In genomic region chr5:143213851-143214363, GRCh38 we compare ENCODE assay signal across 10 cellular contexts.
DNase-seq lines count a peak whose midpoint lies in the region; ATAC-seq, FAIRE-seq and TF ChIP-seq lines count a peak whose summit lies in the region.
"Had no signal": no experiment of that assay in that cellular context is flagged by ENCODE, and none has a peak within 500 bp of the region (broad histone marks: within the 10 kb centered on the region; RNA-seq: fewer than 3 reads in every experiment).

No MANE protein-coding gene starts in this region.

- H3K9me3 ChIP-seq in endothelial cell of umbilical vein (replicated peaks; ENCODE audit: control insufficient read depth, insufficient read depth, low read length): no peaks in the 10 kb centered on the region
- H3K9me3 ChIP-seq in suprapubic skin: no peaks in the 10 kb centered on the region

- H3K36me3 ChIP-seq in endothelial cell of umbilical vein (ENCODE audit: control insufficient read depth in 2 of 2, extremely low read depth in 1 of 2, insufficient read depth in 2 of 2, low read length in 2 of 2): no peaks in the 10 kb centered on the region
- peaks cover 2% of the 10 kb centered on the region for H3K36me3 ChIP-seq in suprapubic skin
- H3K36me3 ChIP-seq in H7 (replicated peaks; ENCODE audit: control insufficient read depth, insufficient read depth, low read length): no peaks in the 10 kb centered on the region
- H3K36me3 ChIP-seq: WERI-Rb-1 had no signal

- peak overlapping the region; percentile 26 for H3K9ac ChIP-seq in endothelial cell of umbilical vein (replicated peaks; ENCODE audit: extremely low read depth, insufficient read depth, low read length)

- POLR2A ChIA-PET in endothelial cell of umbilical vein (lab: Charles Lee): no interaction called here

- dilution Hi-C loops in endothelial cell of umbilical vein (cut with MboI; ENCODE audit: extremely low pct_ligation_motif_present, low sequenced_read_pairs): loop anchor here (25.0 kb wide), 1 partner anchor 173 kb away; no protein-coding TSS in a partner anchor

- H3K4me3 ChIP-seq in endothelial cell of umbilical vein (replicated peaks in 1 of 3; ENCODE audit: insufficient read depth in 1 of 3, low read depth in 1 of 3, low read length in 3 of 3): no peak overlapping the region
- no peak overlapping the region for H3K4me3 ChIP-seq in suprapubic skin
- no peak overlapping the region for H3K4me3 ChIP-seq in H7 (ENCODE audit: insufficient read depth, low read depth, low read length)

- WGBS in suprapubic skin: 47% methylated on average over 12 of the region's 12 CpGs

- no peaks in the 10 kb centered on the region for H3K79me2 ChIP-seq in endothelial cell of umbilical vein (ENCODE audit: control insufficient read depth, insufficient read depth, low read length)

- no peaks in the 10 kb centered on the region for H3K27me3 ChIP-seq in endothelial cell of umbilical vein (ENCODE audit: control insufficient read depth in 2 of 2, insufficient read depth in 2 of 2, low read length in 2 of 2)
- H3K27me3 ChIP-seq in suprapubic skin: no peaks in the 10 kb centered on the region
- H3K27me3 ChIP-seq in H7 (ENCODE audit: control insufficient read depth, insufficient read depth, low read length): no peaks in the 10 kb centered on the region

- TF ChIP-seq POLR2A in endothelial cell of umbilical vein (IDR thresholded peaks at IDR 0.05; ENCODE audit: low read depth, low read length) (no peak), suprapubic skin (IDR thresholded peaks at IDR 0.05) (no peak)

- CTCF ChIA-PET in endothelial cell of umbilical vein (lab: Charles Lee): interaction anchor here (1.1 to 1.8 kb wide), 4 partner anchors 9 to 212 kb away, joined by 3 to 11 read pairs (median 4); partner anchors contain the start of gene NR3C1

- ATAC-seq in GM18498 (IDR thresholded peaks at IDR 0.05; ENCODE audit: unreplicated experiment) (peak; percentile 67), GM19468 (IDR thresholded peaks at IDR 0.05; ENCODE audit: extremely low read depth, unreplicated experiment) (peak; percentile 65), HG03432 (IDR thresholded peaks at IDR 0.05; ENCODE audit: unreplicated experiment) (peak; percentile 68)

- no TSS peak for BruUV-seq in endothelial cell of umbilical vein (replicated peaks; lab: Mats Ljungman, UMichigan)

- H3K4me1 ChIP-seq in endothelial cell of umbilical vein (ENCODE audit: control insufficient read depth, extremely low read depth, insufficient read depth, low read length) (peaks cover 21% of the 10 kb centered on the region), suprapubic skin (peaks cover 14% of the 10 kb centered on the region)

- H3K27ac ChIP-seq in endothelial cell of umbilical vein (ENCODE audit: insufficient read depth, low read depth, low read length): peak overlapping the region; percentile 10
- no peak overlapping the region for H3K27ac ChIP-seq in suprapubic skin
- H3K27ac ChIP-seq: HL-60, WERI-Rb-1 had no signal

- intact Hi-C loops in endothelial cell of umbilical vein (cut with micrococcal nuclease): loop anchor here (2.0 kb wide), 1 partner anchor 189 kb away; the partner anchor contains the start of gene NR3C1

- peak overlapping the region; percentile 33 for H2AFZ ChIP-seq in endothelial cell of umbilical vein (ENCODE audit: low read depth, low read length)

- no peaks in the 10 kb centered on the region for H4K20me1 ChIP-seq in endothelial cell of umbilical vein (replicated peaks; ENCODE audit: control insufficient read depth, extremely low read depth, insufficient read depth, low read length)

- DNase-seq in endothelial cell of umbilical vein (ENCODE audit: low read depth, low spot score) (peak; percentile 64), suprapubic skin (ENCODE audit: low spot score in 2 of 2) (no peak), SIG-M5 treated with dmso at 0.1 percent for 504 hours (lab: John Stamatoyannopoulos, UW; ENCODE audit: unreplicated experiment) (no peak), H7 (no peak)
- no peak for DNase-seq in activated CD4-positive, alpha-beta T cell treated with anti-CD3 and anti-CD28 coated beads for 1 hour
- DNase-seq: WERI-Rb-1 had no signal

- peak overlapping the region; percentile 20 for H3K4me2 ChIP-seq in endothelial cell of umbilical vein (ENCODE audit: insufficient read depth, low read length)

- FAIRE-seq in endothelial cell of umbilical vein (lab: Jason Lieb, UNC): peak; percentile 82

- TF ChIP-seq CTCF in endothelial cell of umbilical vein (IDR thresholded peaks at IDR 0.05; ENCODE audit: extremely low read depth in 1 of 2, insufficient read depth in 1 of 2, low read depth in 1 of 2, low read length in 2 of 2): no peak
- TF ChIP-seq CTCF in suprapubic skin (IDR thresholded peaks at IDR 0.05): no peak

- TF ChIP-seq EP300 in suprapubic skin (IDR thresholded peaks at IDR 0.05): no peak

- H3K9me1 ChIP-seq in endothelial cell of umbilical vein (replicated peaks; ENCODE audit: control insufficient read depth, extremely low read depth, insufficient read depth, low read length): no peaks in the 10 kb centered on the region

TF ChIP-seq in endothelial cell of umbilical vein, 7 proteins besides CTCF, POLR2A, EP300 and RAD21:
- TF ChIP-seq EZH2 (IDR thresholded peaks at IDR 0.05; ENCODE audit: borderline replicate concordance, low read depth, low read length, severe bottlenecking) (no peak), GATA2 (IDR thresholded peaks at IDR 0.05; ENCODE audit: insufficient read depth, insufficient read length, low read depth, low read length) (no peak), POLR2AphosphoS5 (IDR thresholded peaks at IDR 0.05; ENCODE audit: insufficient read depth, low read depth, low read length) (no peak), FOS (IDR thresholded peaks at IDR 0.05; ENCODE audit: borderline replicate concordance, insufficient read depth, low read length) (peak; percentile 60), MYC (IDR thresholded peaks at IDR 0.05; ENCODE audit: low read depth, low read length) (no peak), JUN (IDR thresholded peaks at IDR 0.05; ENCODE audit: borderline replicate concordance, insufficient read depth, insufficient read length, low read depth) (no peak)
- TF ChIP-seq, protein P1, sequence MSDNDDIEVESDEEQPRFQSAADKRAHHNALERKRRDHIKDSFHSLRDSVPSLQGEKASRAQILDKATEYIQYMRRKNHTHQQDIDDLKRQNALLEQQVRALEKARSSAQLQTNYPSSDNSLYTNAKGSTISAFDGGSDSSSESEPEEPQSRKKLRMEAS (IDR thresholded peaks at IDR 0.05; ENCODE audit: insufficient read depth, insufficient read length): no peak
